ENCODE assay signal across 8 cellular contexts in genomic region chr5:95620030-95620869, GRCh38. TPM values are rescaled to one million over a fixed set of nuclear protein-coding genes. Genes with fewer than 3 reads are reported as not detected.
DNase-seq lines count a peak whose midpoint lies in the region; ATAC-seq, FAIRE-seq and TF ChIP-seq lines count a peak whose summit lies in the region.

Gene GPR150 (plus strand): TSS chr5:95620087. CDS start chr5:95620276, 189 bp downstream.

- POLR2A ChIA-PET in AG04449 (lab: Yijun Ruan, JAX): no interaction called here

- H3K27ac ChIP-seq in neutrophil (no peak within 1 kb of the TSS), transverse colon (peak within 1 kb of the TSS; percentile 44 to 74 (median 57))

- H3K36me3 ChIP-seq in neutrophil: no peaks in the 10 kb centered on the region
- H3K36me3 ChIP-seq in transverse colon: no peaks in the 10 kb centered on the region

- 1% methylated on average over 68 of the region's 85 CpGs; no CpG with 5 or more reads in 1 of the 2 donors for WGBS in transverse colon (ENCODE audit: low coverage in 1 of 2), 2 donors

- peak; percentile 54 for FAIRE-seq in GM18507 (lab: Jason Lieb, UNC)

- H3K4me3 ChIP-seq in AG04449 (ENCODE audit: low read depth, low read length) (peak within 1 kb of the TSS; percentile 58), foreskin fibroblast (ENCODE audit: low read depth in 1 of 2, low read length in 2 of 2) (peak within 1 kb of the TSS; percentile 53 to 54), neutrophil (ENCODE audit: low read depth in 1 of 2, low read length in 1 of 2) (peak within 1 kb of the TSS; percentile 49 to 56), transverse colon (peak within 1 kb of the TSS; percentile 33 to 66 (median 48))

- peaks cover 60% of the 10 kb centered on the region for H3K27me3 ChIP-seq in neutrophil
- peaks cover 3% of the 10 kb centered on the region for H3K27me3 ChIP-seq in transverse colon

- in situ Hi-C loops in transverse colon (cut with MboI; ENCODE audit: low pct_ligation_motif_present in 1 of 4, low pct_unique_long_range_greater_than_20kb in 1 of 4, low sequenced_read_pairs in 3 of 4): no loop called here

- TF ChIP-seq CTCF in AG04449 (IDR thresholded peaks at IDR 0.05; ENCODE audit: insufficient read depth, low read length, missing control alignments) (no peak), foreskin fibroblast (IDR thresholded peaks at IDR 0.05; ENCODE audit: low read depth, low read length) (no peak), neutrophil (IDR thresholded peaks at IDR 0.05) (no peak), transverse colon (IDR thresholded peaks at IDR 0.05) (no peak)

- no peak for TF ChIP-seq EP300 in transverse colon (IDR thresholded peaks at IDR 0.05; ENCODE audit: low read depth)

- H3K9me3 ChIP-seq in neutrophil (no peaks in the 10 kb centered on the region), transverse colon (no peaks in the 10 kb centered on the region)

- no peak for TF ChIP-seq POLR2A in transverse colon (IDR thresholded peaks at IDR 0.05)

- intact Hi-C loops in transverse colon (cut with DNase I; ENCODE audit: low total_unique reads): no loop called here

- ATAC-seq in HG02981 (IDR thresholded peaks at IDR 0.05; ENCODE audit: unreplicated experiment): peak; percentile 66

- no peak for DNase-seq in AG04449 (ENCODE audit: low read depth, low spot score)
- no peak for DNase-seq in GM18507 (ENCODE audit: extremely low spot score, insufficient read length, low read depth)
- DNase-seq in NCI-H748 treated with DMSO at 0.1 percent for 48 hours (lab: John Stamatoyannopoulos, UW): peak; percentile 53
- DNase-seq in activated T-cell treated with anti-CD3 and anti-CD28 coated beads, Interleukin-2, amount 50 U/mL, for 48 hours: peak; percentile 70 to 80
- peak; percentile 57 to 81 for DNase-seq in foreskin fibroblast
- DNase-seq in transverse colon: peak; percentile 71

- H3K4me1 ChIP-seq in neutrophil (ENCODE audit: control insufficient read depth in 1 of 2, insufficient read depth in 1 of 2, low read depth in 1 of 2, low read length in 1 of 2) (peaks cover 24 to 25% of the 10 kb centered on the region in 2 experiments), transverse colon (peaks cover 0 to 31% (median 21%) of the 10 kb centered on the region in 4 donors)

- CTCF ChIA-PET in AG04449 (lab: Yijun Ruan, JAX): no interaction called here

RNA-seq across cellular contexts. Expression of gene GPR150, which starts in this region (rescaled TPM):
- total RNA-seq in transverse colon: under 1 TPM in 2 of 4 donors, not detected in 2; 0.41 to 0.60 TPM

Comparison
In these comparisons a context has a peak if more than half of its experiments do, and no peak if none do; other contexts are left out.
1. Peak in DNase-seq, H3K4me3 ChIP-seq and H3K27ac ChIP-seq in transverse colon; RNA of the gene not detected or under 1 TPM.
2. DNase-seq: peak in NCI-H748 treated with DMSO at 0.1 percent for 48 hours (single experiment), activated T-cell treated with anti-CD3 and anti-CD28 coated beads, Interleukin-2, amount 50 U/mL, for 48 hours (2 of 2) and foreskin fibroblast (2 of 2); none in AG04449 (single experiment) and GM18507 (single experiment).
3. Peak in every context shown above with its lines, with median percentiles within 50 percentile points of each other: H3K4me3 ChIP-seq.